Comparison of ENCODE assay signal across 13 cellular contexts in the genomic region with DNA sequence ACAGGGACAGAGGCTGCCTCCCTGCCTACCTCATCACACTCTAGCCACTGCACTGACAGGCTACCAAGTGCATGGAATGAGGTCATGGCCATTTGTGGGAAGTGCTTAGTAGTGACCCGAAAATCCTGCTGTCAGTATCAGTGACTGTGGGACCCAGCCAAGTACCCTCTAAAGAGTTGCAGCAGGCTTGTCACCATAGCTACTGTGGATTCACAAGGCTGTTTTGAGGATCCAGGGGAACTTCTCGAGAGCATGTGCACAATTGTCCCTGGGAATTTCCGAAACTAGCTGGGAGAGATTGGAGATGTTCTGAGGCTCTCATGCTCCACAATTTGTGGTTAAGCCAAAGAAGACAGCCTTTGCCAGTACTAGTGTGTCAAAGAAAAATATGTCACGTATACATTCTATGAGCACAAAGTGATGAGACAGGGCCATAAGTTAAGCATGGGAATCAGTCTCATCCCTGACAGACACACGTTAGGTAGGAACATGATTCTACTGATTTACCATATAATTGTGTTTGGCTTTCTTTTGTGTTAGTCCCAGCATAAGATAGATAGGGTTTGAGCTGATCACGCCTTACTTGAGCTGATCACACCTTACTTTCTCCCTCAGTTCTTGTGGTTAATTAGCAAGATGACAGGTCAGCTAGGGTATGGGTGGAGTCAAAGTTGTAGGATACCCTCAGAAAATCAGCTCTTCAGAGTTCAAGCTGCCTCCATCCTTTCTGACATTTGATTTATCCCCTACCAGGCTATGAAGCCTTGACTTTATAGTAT. TPM values are rescaled to one million over a fixed set of nuclear protein-coding genes. Genes with fewer than 3 reads are reported as not detected.
A peak's percentile ranks its signal among the peaks of the same experiment; 100 is the strongest.
DNase-seq lines count a peak whose midpoint lies in the region; ATAC-seq and TF ChIP-seq lines count a peak whose summit lies in the region.
"Had no signal": no experiment of that assay in that cellular context is flagged by ENCODE, and none has a peak within 500 bp of the region (broad histone marks: within the 10 kb centered on the region; RNA-seq: fewer than 3 reads in every experiment).

No MANE protein-coding gene starts in this region.

- H3K4me3 ChIP-seq in SK-N-SH (ENCODE audit: low read depth in 2 of 2, low read length in 1 of 2): no peak overlapping the region
- H3K4me3 ChIP-seq in spleen: no peak overlapping the region
- H3K4me3 ChIP-seq: uterus had no signal

- TF ChIP-seq CTCF in SK-N-SH (IDR thresholded peaks at IDR 0.05) (no peak), chondrocyte (IDR thresholded peaks at IDR 0.05) (no peak), spleen (IDR thresholded peaks at IDR 0.05 in 8 of 11, conservative IDR thresholded peaks at IDR 0.05 in 3 of 11) (no peak)

- TF ChIP-seq RAD21 in SK-N-SH (IDR thresholded peaks at IDR 0.05; ENCODE audit: low read length): no peak

- no peaks in the 10 kb centered on the region for H3K9me2 ChIP-seq in SK-N-SH

- ATAC-seq in SK-N-SH treated with all-trans-retinoic acid at 6 μM for 48 hours (no peak), HG03342 (IDR thresholded peaks at IDR 0.05; ENCODE audit: unreplicated experiment) (peak; percentile 36)

- TF ChIP-seq EP300 in SK-N-SH (IDR thresholded peaks at IDR 0.05; ENCODE audit: borderline replicate concordance in 1 of 2, low read depth in 1 of 2, low read length in 1 of 2): no peak

- H3K27ac ChIP-seq in SK-N-SH (ENCODE audit: low read depth in 2 of 2, low read length in 1 of 2) (peak overlapping the region; percentile 45 to 91; a peak in 3 of 4 replicates), spleen (peak overlapping the region in 5 of 8 donors; percentile 7 to 80 (median 58))

- H3K4me1 ChIP-seq in SK-N-SH (ENCODE audit: control insufficient read depth in 1 of 2, insufficient read depth in 2 of 2, low read depth in 1 of 2, low read length in 1 of 2): peaks cover 4 to 24% of the 10 kb centered on the region in 2 experiments; a peak in 3 of 4 replicates
- H3K4me1 ChIP-seq in spleen: peaks cover 11 to 62% (median 37%) of the 10 kb centered on the region in 6 donors
- H3K4me1 ChIP-seq: uterus had no signal

- peak overlapping the region; percentile 27 for H3K27ac Mint-ChIP-seq in chondrocyte (ENCODE audit: unreplicated experiment)
- H3K27ac Mint-ChIP-seq: endodermal cell had no signal

- CTCF ChIA-PET in SK-N-SH (lab: Yijun Ruan, JAX): interaction anchor here (0.7 to 6.7 kb wide), 45 partner anchors 7 to 547 kb away, joined by 3 to 181 read pairs (median 8); partner anchors contain the start of gene SMIM13

- H2AFZ ChIP-seq in SK-N-SH (ENCODE audit: low read depth): no peak overlapping the region

- no peaks in the 10 kb centered on the region for H4K20me1 ChIP-seq in SK-N-SH (ENCODE audit: insufficient read depth)

- H3F3A ChIP-seq in SK-N-SH (replicated peaks; ENCODE audit: insufficient read depth): no peaks in the 10 kb centered on the region

- WGBS in SK-N-SH (ENCODE audit: low lambda C conversion rate): 73% methylated on average over 5 of the region's 6 CpGs
- 56 to 78% (median 57%) methylated on average over 6 of the region's 6 CpGs for WGBS in spleen, 5 donors

- H3K79me2 ChIP-seq in SK-N-SH (ENCODE audit: insufficient read depth): no peaks in the 10 kb centered on the region

- H3K9me3 Mint-ChIP-seq in chondrocyte (ENCODE audit: low read depth): no peaks in the 10 kb centered on the region

- H3K36me3 ChIP-seq in SK-N-SH (replicated peaks in 1 of 2; ENCODE audit: control insufficient read depth in 1 of 2, insufficient read depth in 2 of 2, low read length in 1 of 2) (no peaks in the 10 kb centered on the region), spleen (no peaks in the 10 kb centered on the region)
- H3K36me3 ChIP-seq: uterus had no signal

- intact Hi-C loops in spleen (cut with DNase I; ENCODE audit: low total_unique reads): loop anchor here (10.0 kb wide), 1 partner anchor 320 kb away; no protein-coding TSS in a partner anchor

- H3K9ac ChIP-seq in SK-N-SH: no peak overlapping the region

- peaks cover 33% of the 10 kb centered on the region for H3K4me1 Mint-ChIP-seq in chondrocyte (ENCODE audit: low read depth)
- H3K4me1 Mint-ChIP-seq: endodermal cell had no signal

- DNase-seq in SK-N-SH (no peak), chondrocyte (ENCODE audit: low spot score) (no peak), spleen (no peak), hypothalamus (lab: John Stamatoyannopoulos, UW) (no peak)
- no peak for DNase-seq in stimulated activated naive CD4-positive, alpha-beta T cell (lab: John Stamatoyannopoulos, UW)
- no peak for DNase-seq in stimulated activated CD4-positive, alpha-beta T cell treated with anti-CD3 and anti-CD28 coated beads, Interleukin-4, amount 100 ng/mL, for 24 hours
- DNase-seq: activated T-cell treated with anti-CD3 and anti-CD28 coated beads, Interleukin-2, amount 50 U/mL, for 1 hour; endodermal cell; glutamatergic neuron; NCI-H1436; uterus had no signal

- POLR2A ChIA-PET in SK-N-SH (lab: Yijun Ruan, JAX): interaction anchor here (1.2 kb wide), 1 partner anchor 185 kb away, joined by 3 read pairs; no protein-coding TSS in a partner anchor

- H3K9me3 ChIP-seq in SK-N-SH (no peaks in the 10 kb centered on the region), spleen (no peaks in the 10 kb centered on the region)
- H3K9me3 ChIP-seq: uterus had no signal

- H3K4me3 Mint-ChIP-seq in chondrocyte (ENCODE audit: unreplicated experiment): no peak overlapping the region
- H3K4me3 Mint-ChIP-seq: endodermal cell had no signal

- H3K4me2 ChIP-seq in SK-N-SH: no peak overlapping the region

- no peaks in the 10 kb centered on the region for H3K27me3 Mint-ChIP-seq in chondrocyte (ENCODE audit: low read depth)

- no peaks in the 10 kb centered on the region for H3K27me3 ChIP-seq in SK-N-SH (ENCODE audit: insufficient read depth)
- H3K27me3 ChIP-seq in spleen (replicated peaks in 1 of 7): no peaks in the 10 kb centered on the region
- H3K27me3 ChIP-seq: uterus had no signal

- no peaks in the 10 kb centered on the region for H3K36me3 Mint-ChIP-seq in chondrocyte (ENCODE audit: low read depth)

- TF ChIP-seq POLR2A in spleen (IDR thresholded peaks at IDR 0.05): no peak

TF ChIP-seq in SK-N-SH, 30 proteins besides CTCF, POLR2A, EP300 and RAD21:
- no peak for TF ChIP-seq CHD2 (IDR thresholded peaks at IDR 0.05; ENCODE audit: low read length, partially characterized antibody)
- TF ChIP-seq SMC3 (IDR thresholded peaks at IDR 0.05; ENCODE audit: low read depth, low read length): no peak
- no peak for TF ChIP-seq POLR2AphosphoS5 (IDR thresholded peaks at IDR 0.05; ENCODE audit: low read depth, low read length)
- TF ChIP-seq RXRA (IDR thresholded peaks at IDR 0.05; ENCODE audit: borderline replicate concordance, low read depth): no peak
TF ChIP-seq in SK-N-SH: peak in this region for 0.

TF ChIP-seq in SK-N-SH treated with all-trans-retinoic acid at 6 μM for 48 hours, 23 proteins besides CTCF, POLR2A, EP300 and RAD21 (continues in another document):
- no peak for TF ChIP-seq ISL1 (CRISPR knock-in tag; IDR thresholded peaks at IDR 0.05)
- TF ChIP-seq PPARA (CRISPR knock-in tag; IDR thresholded peaks at IDR 0.05; ENCODE audit: borderline replicate concordance): no peak
- no peak for TF ChIP-seq RARB (CRISPR knock-in tag; IDR thresholded peaks at IDR 0.05)
- TF ChIP-seq ZNF565 (CRISPR knock-in tag; conservative IDR thresholded peaks at IDR 0.05; ENCODE audit: low read depth): no peak
- TF ChIP-seq, protein P1, sequence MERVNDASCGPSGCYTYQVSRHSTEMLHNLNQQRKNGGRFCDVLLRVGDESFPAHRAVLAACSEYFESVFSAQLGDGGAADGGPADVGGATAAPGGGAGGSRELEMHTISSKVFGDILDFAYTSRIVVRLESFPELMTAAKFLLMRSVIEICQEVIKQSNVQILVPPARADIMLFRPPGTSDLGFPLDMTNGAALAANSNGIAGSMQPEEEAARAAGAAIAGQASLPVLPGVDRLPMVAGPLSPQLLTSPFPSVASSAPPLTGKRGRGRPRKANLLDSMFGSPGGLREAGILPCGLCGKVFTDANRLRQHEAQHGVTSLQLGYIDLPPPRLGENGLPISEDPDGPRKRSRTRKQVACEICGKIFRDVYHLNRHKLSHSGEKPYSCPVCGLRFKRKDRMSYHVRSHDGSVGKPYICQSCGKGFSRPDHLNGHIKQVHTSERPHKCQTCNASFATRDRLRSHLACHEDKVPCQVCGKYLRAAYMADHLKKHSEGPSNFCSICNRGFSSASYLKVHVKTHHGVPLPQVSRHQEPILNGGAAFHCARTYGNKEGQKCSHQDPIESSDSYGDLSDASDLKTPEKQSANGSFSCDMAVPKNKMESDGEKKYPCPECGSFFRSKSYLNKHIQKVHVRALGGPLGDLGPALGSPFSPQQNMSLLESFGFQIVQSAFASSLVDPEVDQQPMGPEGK (CRISPR knock-in tag; IDR thresholded peaks at IDR 0.05; ENCODE audit: borderline replicate concordance): no peak
- TF ChIP-seq, protein P2, sequence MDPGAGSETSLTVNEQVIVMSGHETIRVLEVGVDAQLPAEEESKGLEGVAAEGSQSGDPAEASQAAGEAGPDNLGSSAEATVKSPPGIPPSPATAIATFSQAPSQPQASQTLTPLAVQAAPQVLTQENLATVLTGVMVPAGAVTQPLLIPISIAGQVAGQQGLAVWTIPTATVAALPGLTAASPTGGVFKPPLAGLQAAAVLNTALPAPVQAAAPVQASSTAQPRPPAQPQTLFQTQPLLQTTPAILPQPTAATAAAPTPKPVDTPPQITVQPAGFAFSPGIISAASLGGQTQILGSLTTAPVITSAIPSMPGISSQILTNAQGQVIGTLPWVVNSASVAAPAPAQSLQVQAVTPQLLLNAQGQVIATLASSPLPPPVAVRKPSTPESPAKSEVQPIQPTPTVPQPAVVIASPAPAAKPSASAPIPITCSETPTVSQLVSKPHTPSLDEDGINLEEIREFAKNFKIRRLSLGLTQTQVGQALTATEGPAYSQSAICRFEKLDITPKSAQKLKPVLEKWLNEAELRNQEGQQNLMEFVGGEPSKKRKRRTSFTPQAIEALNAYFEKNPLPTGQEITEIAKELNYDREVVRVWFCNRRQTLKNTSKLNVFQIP (CRISPR knock-in tag; IDR thresholded peaks at IDR 0.05; ENCODE audit: borderline replicate concordance, low read depth): no peak

RNA-seq across cellular contexts. Expression of gene TMEM170B, which starts 42.6 kb away (rescaled TPM):
- polyA plus RNA-seq in SK-N-SH (2012; rRNA removed) (0.44 and 0.65 TPM in 2 replicates), spleen (1 to 10 TPM; 1.2 to 2.4 (median 1.4) TPM)
- polyA plus RNA-seq in SK-N-SH (2012; cell fraction: cytosol; rRNA removed): 0.76 and 0.88 TPM in 2 replicates
- 0.28 and 0.55 TPM in 2 replicates for polyA plus RNA-seq in SK-N-SH (2012; cell fraction: nucleus; rRNA removed)
- total RNA-seq in chondrocyte (3.6 to 5.1 TPM (median 3.9 TPM) in 3 replicates), spleen (10 to 100 TPM in 2 of 7 donors, 1 to 10 TPM in 5; 6.7 to 19.8 (median 9.2) TPM)
